26 cellular contexts compared by ENCODE assay signal in the genomic region with DNA sequence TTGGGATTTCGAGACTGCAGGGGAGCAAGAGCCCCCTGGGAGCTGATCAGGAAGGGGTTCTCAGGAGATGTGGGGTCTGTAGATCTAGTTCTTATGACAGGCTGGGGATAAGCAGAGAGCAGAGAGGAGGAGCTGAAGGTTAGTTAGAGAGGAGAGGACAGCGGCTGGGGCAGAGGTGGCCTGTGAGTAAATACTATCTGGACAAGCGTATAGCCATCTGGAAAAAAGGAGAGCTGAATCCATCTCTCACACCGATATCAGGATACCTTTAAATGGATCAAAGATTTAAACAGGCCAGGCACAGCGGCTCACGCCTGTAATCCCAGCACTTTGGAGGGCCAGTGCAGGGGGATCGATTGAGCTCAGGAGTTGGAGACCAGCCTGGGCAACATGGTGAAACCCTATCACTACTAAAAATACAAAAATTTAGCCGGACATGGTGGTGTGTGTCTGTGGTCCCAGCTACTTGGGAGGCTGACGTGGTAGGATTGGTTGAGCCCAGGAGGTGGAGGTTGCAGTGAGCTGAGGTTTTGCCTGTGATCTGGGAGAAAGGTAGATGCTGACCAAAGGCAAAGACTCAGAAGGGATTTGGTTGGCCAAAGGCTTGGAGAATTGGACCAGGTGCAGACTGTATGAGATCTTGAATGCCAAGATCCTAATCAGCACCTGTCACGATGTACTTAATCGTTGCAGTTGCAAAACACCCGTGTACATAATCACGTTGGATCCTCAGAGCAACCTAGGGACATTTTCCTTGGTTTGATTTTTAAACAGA. TPM values are rescaled to one million over a fixed set of nuclear protein-coding genes. Genes with fewer than 3 reads are reported as not detected.
DNase-seq lines count a peak whose midpoint lies in the region; ATAC-seq, FAIRE-seq and TF ChIP-seq lines count a peak whose summit lies in the region.
"Had no signal": no experiment of that assay in that cellular context is flagged by ENCODE, and none has a peak within 500 bp of the region (broad histone marks: within the 10 kb centered on the region; RNA-seq: fewer than 3 reads in every experiment).

No MANE protein-coding gene starts in this region.

- peak overlapping the region; percentile 38 for H3K27ac Mint-ChIP-seq in activated naive CD8-positive, alpha-beta T cell treated with anti-CD3 and anti-CD28 coated beads for 36 hours
- H3K27ac Mint-ChIP-seq in activated naive CD8-positive, alpha-beta T cell treated with anti-CD3 and anti-CD28 coated beads, Interleukin-2, amount 50 U/mL, for 24 hours = no peak overlapping the region
- H3K27ac Mint-ChIP-seq in astrocyte (ENCODE audit: unreplicated experiment) (peak overlapping the region; percentile 72), neural progenitor cell (peak overlapping the region; percentile 92)
- H3K27ac Mint-ChIP-seq: activated naive CD4-positive, alpha-beta T cell treated with anti-CD3 and anti-CD28 coated beads for 36 hours; T-cell had no signal

- H3K4me1 Mint-ChIP-seq in activated naive CD8-positive, alpha-beta T cell treated with anti-CD3 and anti-CD28 coated beads for 36 hours = peaks cover 7% of the 10 kb centered on the region
- H3K4me1 Mint-ChIP-seq in activated naive CD8-positive, alpha-beta T cell treated with anti-CD3 and anti-CD28 coated beads, Interleukin-2, amount 50 U/mL, for 24 hours = peaks cover 11% of the 10 kb centered on the region
- H3K4me1 Mint-ChIP-seq in astrocyte (ENCODE audit: low read depth, unreplicated experiment) (peaks cover 7% of the 10 kb centered on the region), neural progenitor cell (peaks cover 2% of the 10 kb centered on the region)

- no peaks in the 10 kb centered on the region for H4K20me1 ChIP-seq in astrocyte (ENCODE audit: insufficient read depth, low read length)
- no peaks in the 10 kb centered on the region for H4K20me1 ChIP-seq in neural progenitor cell (ENCODE audit: low read depth)

- H3K4me3 ChIP-seq in astrocyte (ENCODE audit: insufficient read depth, low read depth, low read length) (no peak overlapping the region), neural progenitor cell (no peak overlapping the region), aorta (ENCODE audit: low read length in 2 of 2) (no peak overlapping the region)
- H3K4me3 ChIP-seq: prostate gland, vagina had no signal

- intact Hi-C loops in aorta (cut with DNase I) = no loop called here

- H3K9me3 ChIP-seq in astrocyte (ENCODE audit: insufficient read depth, low read depth, low read length) = no peaks in the 10 kb centered on the region
- H3K9me3 ChIP-seq in neural progenitor cell (ENCODE audit: low read depth) = no peaks in the 10 kb centered on the region
- no peaks in the 10 kb centered on the region for H3K9me3 ChIP-seq in aorta (ENCODE audit: control insufficient read depth, low read length)
- H3K9me3 ChIP-seq: prostate gland, vagina had no signal

- 78 to 86% methylated on average over 13 of the region's 13 CpGs for WGBS in aorta, 2 donors

- H3K4me1 ChIP-seq in astrocyte (ENCODE audit: insufficient read depth, low read length) (no peaks in the 10 kb centered on the region), neural progenitor cell (no peaks in the 10 kb centered on the region), aorta (ENCODE audit: control insufficient read depth in 1 of 2, insufficient read depth in 2 of 2, low read length in 2 of 2) (no peaks in the 10 kb centered on the region)
- H3K4me1 ChIP-seq: prostate gland, vagina had no signal

- TF ChIP-seq CTCF in astrocyte (IDR thresholded peaks at IDR 0.05; ENCODE audit: insufficient read depth, low read depth, low read length) = no peak
- no peak for TF ChIP-seq CTCF in neural progenitor cell (IDR thresholded peaks at IDR 0.05)

- H3K27me3 ChIP-seq in astrocyte (ENCODE audit: insufficient read depth, low read length) = no peaks in the 10 kb centered on the region
- no peaks in the 10 kb centered on the region for H3K27me3 ChIP-seq in neural progenitor cell
- H3K27me3 ChIP-seq in aorta (ENCODE audit: control insufficient read depth in 1 of 2, insufficient read depth in 2 of 2, low read length in 1 of 2) = no peaks in the 10 kb centered on the region
- H3K27me3 ChIP-seq: vagina had no signal

- no peaks in the 10 kb centered on the region for H3F3A ChIP-seq in neural progenitor cell (ENCODE audit: low read depth)

- no peak for ATAC-seq in activated naive CD8-positive, alpha-beta T cell treated with anti-CD3 and anti-CD28 coated beads, Interleukin-2, amount 50 U/mL, for 24 hours
- ATAC-seq in HG02885 (IDR thresholded peaks at IDR 0.05; ENCODE audit: poor library complexity, unreplicated experiment) = no peak
- no peak for ATAC-seq in GM19023 (IDR thresholded peaks at IDR 0.05; ENCODE audit: unreplicated experiment)
- no peak for ATAC-seq in aorta (ENCODE audit: low FRiP score)
- ATAC-seq: naive thymus-derived CD8-positive, alpha-beta T cell; T-cell had no signal

- no peaks in the 10 kb centered on the region for H3K27me3 Mint-ChIP-seq in activated naive CD8-positive, alpha-beta T cell treated with anti-CD3 and anti-CD28 coated beads for 36 hours
- no peaks in the 10 kb centered on the region for H3K27me3 Mint-ChIP-seq in activated naive CD8-positive, alpha-beta T cell treated with anti-CD3 and anti-CD28 coated beads, Interleukin-2, amount 50 U/mL, for 24 hours
- no peaks in the 10 kb centered on the region for H3K27me3 Mint-ChIP-seq in astrocyte (ENCODE audit: low read depth, unreplicated experiment)
- H3K27me3 Mint-ChIP-seq in neural progenitor cell (ENCODE audit: insufficient read depth, low read depth) = peaks cover 5% of the 10 kb centered on the region
- H3K27me3 Mint-ChIP-seq: IgD-negative memory B cell; naive thymus-derived CD8-positive, alpha-beta T cell; T-cell had no signal

- no peaks in the 10 kb centered on the region for H3K79me2 ChIP-seq in astrocyte (ENCODE audit: insufficient read depth, low read length)
- H3K79me2 ChIP-seq in neural progenitor cell (ENCODE audit: low read depth) = no peaks in the 10 kb centered on the region

- H3K27ac ChIP-seq in astrocyte (ENCODE audit: low read depth, low read length) (no peak overlapping the region), neural progenitor cell (no peak overlapping the region), aorta (ENCODE audit: low read depth in 1 of 2, low read length in 2 of 2) (no peak overlapping the region), substantia nigra (ENCODE audit: low read depth, low read length, poor library complexity, severe bottlenecking) (no peak overlapping the region)
- H3K27ac ChIP-seq: C4-2B, prostate gland, vagina had no signal

- H3K36me3 Mint-ChIP-seq in activated naive CD8-positive, alpha-beta T cell treated with anti-CD3 and anti-CD28 coated beads for 36 hours = no peaks in the 10 kb centered on the region
- H3K36me3 Mint-ChIP-seq in activated naive CD8-positive, alpha-beta T cell treated with anti-CD3 and anti-CD28 coated beads, Interleukin-2, amount 50 U/mL, for 24 hours (ENCODE audit: low read depth) = no peaks in the 10 kb centered on the region
- H3K36me3 Mint-ChIP-seq in astrocyte (ENCODE audit: low read depth, unreplicated experiment) (peaks cover 7% of the 10 kb centered on the region), neural progenitor cell (no peaks in the 10 kb centered on the region)
- H3K36me3 Mint-ChIP-seq: IgD-negative memory B cell; naive thymus-derived CD8-positive, alpha-beta T cell; T-cell had no signal

- H3K36me3 ChIP-seq in astrocyte (ENCODE audit: insufficient read depth, low read length) (no peaks in the 10 kb centered on the region), neural progenitor cell (no peaks in the 10 kb centered on the region), aorta (ENCODE audit: control insufficient read depth in 1 of 2, insufficient read depth in 2 of 2, low read length in 1 of 2) (no peaks in the 10 kb centered on the region)
- H3K36me3 ChIP-seq: prostate gland, vagina had no signal

- H3K4me3 Mint-ChIP-seq in activated naive CD8-positive, alpha-beta T cell treated with anti-CD3 and anti-CD28 coated beads for 36 hours = no peak overlapping the region
- H3K4me3 Mint-ChIP-seq in activated naive CD8-positive, alpha-beta T cell treated with anti-CD3 and anti-CD28 coated beads, Interleukin-2, amount 50 U/mL, for 24 hours = no peak overlapping the region
- H3K4me3 Mint-ChIP-seq in astrocyte (ENCODE audit: unreplicated experiment) = peak overlapping the region; percentile 20
- no peak overlapping the region for H3K4me3 Mint-ChIP-seq in neural progenitor cell
- H3K4me3 Mint-ChIP-seq: activated naive CD4-positive, alpha-beta T cell treated with anti-CD3 and anti-CD28 coated beads for 36 hours; naive thymus-derived CD8-positive, alpha-beta T cell; T-cell had no signal

- no peak for FAIRE-seq in astrocyte (lab: Jason Lieb, UNC)
- FAIRE-seq: frontal cortex, GM18507 had no signal

- no peak for DNase-seq in activated naive CD8-positive, alpha-beta T cell treated with anti-CD3 and anti-CD28 coated beads for 36 hours
- no peak for DNase-seq in activated naive CD8-positive, alpha-beta T cell treated with anti-CD3 and anti-CD28 coated beads, Interleukin-2, amount 50 U/mL, for 24 hours
- no peak for DNase-seq in astrocyte (ENCODE audit: low read depth)
- no peak for DNase-seq in neural progenitor cell (ENCODE audit: low spot score)
- DNase-seq in aorta = no peak
- DNase-seq in substantia nigra (lab: John Stamatoyannopoulos, UW) = no peak
- DNase-seq: activated CD4-positive, alpha-beta T cell treated with anti-CD3 and anti-CD28 coated beads, Interleukin-2, amount 50 U/mL, for 1 hour; activated naive CD4-positive, alpha-beta T cell treated with anti-CD3 and anti-CD28 coated beads for 36 hours; cerebellar nuclear complex; effector CD4-positive, alpha-beta T cell; kidney glomerular epithelial cell; mesenchymal stem cell; naive thymus-derived CD8-positive, alpha-beta T cell; NCI-H1436 treated with DMSO at 0.1 percent for 48 hours; NCI-H526 treated with DMSO at 0.1 percent for 48 hours; SHP77 treated with DMSO at 0.1 percent for 48 hours; stimulated activated CD4-positive, alpha-beta T cell treated with anti-CD3 and anti-CD28 coated beads, Interleukin-4, amount 100 ng/mL, for 1 hour; T-cell had no signal

- H3K9me3 Mint-ChIP-seq in activated naive CD8-positive, alpha-beta T cell treated with anti-CD3 and anti-CD28 coated beads for 36 hours = no peaks in the 10 kb centered on the region
- no peaks in the 10 kb centered on the region for H3K9me3 Mint-ChIP-seq in activated naive CD8-positive, alpha-beta T cell treated with anti-CD3 and anti-CD28 coated beads, Interleukin-2, amount 50 U/mL, for 24 hours
- H3K9me3 Mint-ChIP-seq in astrocyte (ENCODE audit: unreplicated experiment) (no peaks in the 10 kb centered on the region), neural progenitor cell (no peaks in the 10 kb centered on the region)
- H3K9me3 Mint-ChIP-seq: activated naive CD4-positive, alpha-beta T cell treated with anti-CD3 and anti-CD28 coated beads for 36 hours; IgD-negative memory B cell; naive thymus-derived CD8-positive, alpha-beta T cell; T-cell had no signal

- H3K9ac ChIP-seq in astrocyte (ENCODE audit: low read length) (no peak overlapping the region), neural progenitor cell (no peak overlapping the region)

- H3K4me2 ChIP-seq in astrocyte (ENCODE audit: low read length) (no peak overlapping the region), neural progenitor cell (no peak overlapping the region)

- H2AFZ ChIP-seq in astrocyte (ENCODE audit: low read depth, low read length) (no peak overlapping the region), neural progenitor cell (replicated peaks) (no peak overlapping the region)

RNA-seq across cellular contexts. Expression of a gene that starts 18.9 kb away (rescaled TPM):
- total RNA-seq in activated naive CD8-positive, alpha-beta T cell treated with anti-CD3 and anti-CD28 coated beads for 36 hours = 100 to 1,000 TPM; 103 to 107 TPM
- total RNA-seq in astrocyte (8.8 and 12.8 TPM in 2 replicates), neural progenitor cell (ENCODE audit: low replicate concordance) (5.2 and 10.4 TPM in 2 replicates), aorta (10 to 100 TPM in 1 of 2 donors, 1 to 10 TPM in 1; 8.0 to 15.7 TPM)
- 1 to 10 TPM; 5.0 to 7.8 TPM for polyA plus RNA-seq in aorta

RNA-seq across cellular contexts. Expression of a gene that starts 37.1 kb away (rescaled TPM):
- 10 to 100 TPM; 35.3 to 38.1 TPM for total RNA-seq in activated naive CD8-positive, alpha-beta T cell treated with anti-CD3 and anti-CD28 coated beads for 36 hours
- total RNA-seq in astrocyte (3.9 and 5.0 TPM in 2 replicates), neural progenitor cell (ENCODE audit: low replicate concordance) (17.7 and 27.5 TPM in 2 replicates), aorta (10 to 100 TPM; 26.2 to 27.4 TPM)
- 10 to 100 TPM; 27.7 to 33.0 TPM for polyA plus RNA-seq in aorta

RNA-seq across cellular contexts. Expression of a gene that starts 46.5 kb away (rescaled TPM):
- total RNA-seq in activated naive CD8-positive, alpha-beta T cell treated with anti-CD3 and anti-CD28 coated beads for 36 hours = 10 to 100 TPM; 93.5 to 96.9 TPM
- total RNA-seq in astrocyte (50.0 and 55.0 TPM in 2 replicates), neural progenitor cell (ENCODE audit: low replicate concordance) (43.3 and 48.7 TPM in 2 replicates), aorta (10 to 100 TPM; 24.6 to 26.6 TPM)
- 10 to 100 TPM; 37.9 to 38.8 TPM for polyA plus RNA-seq in aorta

RNA-seq across cellular contexts. Expression of a gene that starts 46.7 kb away (rescaled TPM):
- total RNA-seq in activated naive CD8-positive, alpha-beta T cell treated with anti-CD3 and anti-CD28 coated beads for 36 hours = 10 to 100 TPM; 63.7 to 72.0 TPM
- total RNA-seq in astrocyte = 25.3 and 28.5 TPM in 2 replicates
- 28.0 and 37.3 TPM in 2 replicates for total RNA-seq in neural progenitor cell (ENCODE audit: low replicate concordance)
- total RNA-seq in aorta = 10 to 100 TPM; 38.9 to 51.0 TPM
- polyA plus RNA-seq in aorta = 10 to 100 TPM in 1 of 2 donors, 1 to 10 TPM in 1; 5.6 to 30.8 TPM
